ENCODE assay signal across 18 cellular contexts in genomic region chr11:132423266-132423665, GRCh38.
"Had no signal": no experiment of that assay in that cellular context is flagged by ENCODE, and none has a peak within 500 bp of the region (broad histone marks: within the 10 kb centered on the region; RNA-seq: fewer than 3 reads in every experiment).

No MANE protein-coding gene starts in this region.

- H3K9me3 Mint-ChIP-seq: activated CD4-positive, alpha-beta memory T cell treated with anti-CD3 and anti-CD28 coated beads for 36 hours; nephron had no signal

- H3K4me1 Mint-ChIP-seq: activated CD8-positive, alpha-beta memory T cell treated with anti-CD3 and anti-CD28 coated beads, Interleukin-2, amount 10 ng/mL, durations not matched to agents 7 days and 5 days; activated naive CD4-positive, alpha-beta T cell treated with anti-CD3 and anti-CD28 coated beads, Interleukin-2, amount 10 ng/mL, durations not matched to agents 7 days and 5 days; immature natural killer cell had no signal

- DNase-seq: activated CD4-positive, alpha-beta memory T cell treated with anti-CD3 and anti-CD28 coated beads for 36 hours; activated CD8-positive, alpha-beta memory T cell treated with anti-CD3 and anti-CD28 coated beads, Interleukin-2, amount 10 ng/mL, durations not matched to agents 7 days and 5 days; activated naive CD4-positive, alpha-beta T cell treated with anti-CD3 and anti-CD28 coated beads, Interleukin-2, amount 10 ng/mL, durations not matched to agents 7 days and 5 days; activated T-cell treated with anti-CD3 and anti-CD28 coated beads, Interleukin-2, amount 50 U/mL, for 24 hours; foreskin melanocyte; immature natural killer cell; right cardiac atrium; small intestine; stimulated activated CD4-positive, alpha-beta T cell treated with anti-CD3 and anti-CD28 coated beads, Interleukin-4, amount 100 ng/mL, for 24 hours; stimulated activated naive CD4-positive, alpha-beta T cell treated with Interleukin-2 at 50 U/mL for 16 hours; substantia nigra; WERI-Rb-1 had no signal

- H3K27me3 ChIP-seq: cardiac muscle cell, tibial nerve, vagina had no signal

- H3K4me1 ChIP-seq: prostate gland, tibial nerve, vagina had no signal

- H3K4me3 ChIP-seq: cardiac muscle cell, prostate gland, tibial nerve, vagina had no signal

- H3K27ac Mint-ChIP-seq: activated CD4-positive, alpha-beta memory T cell treated with anti-CD3 and anti-CD28 coated beads for 36 hours; activated CD8-positive, alpha-beta memory T cell treated with anti-CD3 and anti-CD28 coated beads, Interleukin-2, amount 10 ng/mL, durations not matched to agents 7 days and 5 days; activated naive CD4-positive, alpha-beta T cell treated with anti-CD3 and anti-CD28 coated beads, Interleukin-2, amount 10 ng/mL, durations not matched to agents 7 days and 5 days; activated T-cell treated with anti-CD3 and anti-CD28 coated beads, Interleukin-2, amount 50 U/mL, for 24 hours; immature natural killer cell; nephron had no signal

- H3K9me3 ChIP-seq: prostate gland, tibial nerve, vagina had no signal

- H3K4me3 Mint-ChIP-seq: activated CD4-positive, alpha-beta memory T cell treated with anti-CD3 and anti-CD28 coated beads for 36 hours; activated CD8-positive, alpha-beta memory T cell treated with anti-CD3 and anti-CD28 coated beads, Interleukin-2, amount 10 ng/mL, durations not matched to agents 7 days and 5 days; activated naive CD4-positive, alpha-beta T cell treated with anti-CD3 and anti-CD28 coated beads, Interleukin-2, amount 10 ng/mL, durations not matched to agents 7 days and 5 days; activated T-cell treated with anti-CD3 and anti-CD28 coated beads, Interleukin-2, amount 50 U/mL, for 24 hours; immature natural killer cell; nephron had no signal

- H3K36me3 Mint-ChIP-seq: activated CD4-positive, alpha-beta memory T cell treated with anti-CD3 and anti-CD28 coated beads for 36 hours; activated CD8-positive, alpha-beta memory T cell treated with anti-CD3 and anti-CD28 coated beads, Interleukin-2, amount 10 ng/mL, durations not matched to agents 7 days and 5 days; activated naive CD4-positive, alpha-beta T cell treated with anti-CD3 and anti-CD28 coated beads, Interleukin-2, amount 10 ng/mL, durations not matched to agents 7 days and 5 days; immature natural killer cell had no signal

- H3K36me3 ChIP-seq: cardiac muscle cell, prostate gland, vagina, WERI-Rb-1 had no signal

- H3K27ac ChIP-seq: cardiac muscle cell, epithelial cell of prostate, prostate gland, tibial nerve, vagina, WERI-Rb-1 had no signal

- H3K27me3 Mint-ChIP-seq: activated CD4-positive, alpha-beta memory T cell treated with anti-CD3 and anti-CD28 coated beads for 36 hours; activated CD8-positive, alpha-beta memory T cell treated with anti-CD3 and anti-CD28 coated beads, Interleukin-2, amount 10 ng/mL, durations not matched to agents 7 days and 5 days; activated naive CD4-positive, alpha-beta T cell treated with anti-CD3 and anti-CD28 coated beads, Interleukin-2, amount 10 ng/mL, durations not matched to agents 7 days and 5 days; activated T-cell treated with anti-CD3 and anti-CD28 coated beads, Interleukin-2, amount 50 U/mL, for 24 hours had no signal

- ATAC-seq: activated CD8-positive, alpha-beta memory T cell treated with anti-CD3 and anti-CD28 coated beads, Interleukin-2, amount 10 ng/mL, durations not matched to agents 7 days and 5 days; right cardiac atrium had no signal
